Comparison of ENCODE assay signal across 8 cellular contexts in genomic region chr2:38095996-38096861, GRCh38. TPM values are rescaled to one million over a fixed set of nuclear protein-coding genes. Genes with fewer than 3 reads are reported as not detected.
DNase-seq lines count a peak whose midpoint lies in the region; ATAC-seq and TF ChIP-seq lines count a peak whose summit lies in the region.

No MANE protein-coding gene starts in this region.

- DNase-seq in Calu3 = peak; percentile 79
- DNase-seq in T-helper 17 cell = no peak
- DNase-seq in SHP77 (lab: John Stamatoyannopoulos, UW) = no peak
- no peak for DNase-seq in Karpas-422
- no peak for DNase-seq in hypothalamus (lab: John Stamatoyannopoulos, UW)
- no peak for DNase-seq in pons (ENCODE audit: low spot score)

- peak overlapping the region; percentile 88 for H3K27ac Mint-ChIP-seq in Calu3 (ENCODE audit: unreplicated experiment)
- no peak overlapping the region for H3K27ac Mint-ChIP-seq in T-helper 17 cell

- intact Hi-C loops in Calu3 (cut with micrococcal nuclease; ENCODE audit: unreplicated experiment) = loop anchor here (2.0 kb wide), 1 partner anchor 19 kb away; the partner anchor contains the start of gene CYP1B1

- CTCF ChIA-PET in Calu3 (lab: Charles Lee) = interaction anchor here (0.6 to 2.4 kb wide), 8 partner anchors 13 to 344 kb away, joined by 3 to 33 read pairs (median 4); partner anchors contain the start of genes CYP1B1 and RMDN2
- CTCF ChIA-PET in HEK293 (lab: Yijun Ruan, JAX) = interaction anchor here (0.6 to 2.2 kb wide), 4 partner anchors 18 to 50 kb away, joined by 3 to 12 read pairs (median 5); no protein-coding TSS in a partner anchor

- H3K4me1 Mint-ChIP-seq in Calu3 (ENCODE audit: low read depth, unreplicated experiment) = peaks cover 66% of the 10 kb centered on the region
- peaks cover 20% of the 10 kb centered on the region for H3K4me1 Mint-ChIP-seq in T-helper 17 cell

- no peak overlapping the region for H3K4me2 ChIP-seq in Karpas-422 (ENCODE audit: low read depth, low read length, poor library complexity, severe bottlenecking)

- no peak overlapping the region for H2AFZ ChIP-seq in Karpas-422 (ENCODE audit: low read length)

- H3K36me3 Mint-ChIP-seq in Calu3 (ENCODE audit: insufficient read depth, unreplicated experiment) (peaks cover 6% of the 10 kb centered on the region), T-helper 17 cell (ENCODE audit: low read depth) (peaks cover 12% of the 10 kb centered on the region)

- no peaks in the 10 kb centered on the region for H3K79me2 ChIP-seq in Karpas-422 (ENCODE audit: low read length)

- no peaks in the 10 kb centered on the region for H3K9me3 Mint-ChIP-seq in Calu3 (ENCODE audit: low read depth, unreplicated experiment)

- peak overlapping the region; percentile 86 for H3K27ac ChIP-seq in HEK293 (ENCODE audit: extremely low read depth, low read depth, low read length)
- H3K27ac ChIP-seq in Karpas-422 (ENCODE audit: low read length) = no peak overlapping the region

- no peaks in the 10 kb centered on the region for H3K9me3 ChIP-seq in HEK293 (ENCODE audit: control insufficient read depth, insufficient read depth, low read depth, low read length)
- no peaks in the 10 kb centered on the region for H3K9me3 ChIP-seq in T-helper 17 cell (ENCODE audit: control insufficient read depth, low read length, poor library complexity, severe bottlenecking)
- H3K9me3 ChIP-seq in iPS-15b (ENCODE audit: control insufficient read depth, insufficient read depth, low read length) = no peaks in the 10 kb centered on the region
- H3K9me3 ChIP-seq in Karpas-422 (ENCODE audit: low read length) = no peaks in the 10 kb centered on the region

- H3K27me3 ChIP-seq in iPS-15b (ENCODE audit: control insufficient read depth, insufficient read depth, low read length) (peaks cover 77% of the 10 kb centered on the region), Karpas-422 (ENCODE audit: low read length) (no peaks in the 10 kb centered on the region)

- POLR2A ChIA-PET in HEK293 (lab: Yijun Ruan, JAX) = interaction anchor here (0.7 to 2.0 kb wide), 5 partner anchors 18 to 655 kb away, joined by 3 to 18 read pairs (median 6); partner anchors contain the start of genes CYP1B1 and SRSF7

- H3K4me3 Mint-ChIP-seq in Calu3 (ENCODE audit: low read depth, unreplicated experiment) (peak overlapping the region; percentile 49), T-helper 17 cell (peak overlapping the region; percentile 33)

- H3K4me3 ChIP-seq in HEK293 (ENCODE audit: low read depth, low read length) (no peak overlapping the region), iPS-15b (ENCODE audit: low read depth, low read length) (peak overlapping the region; percentile 20), Karpas-422 (ENCODE audit: low read length) (no peak overlapping the region)

- TF ChIP-seq CTCF in Calu3 (IDR thresholded peaks at IDR 0.05; ENCODE audit: unreplicated experiment) (no peak), HEK293 (tag by site-specific recombination; IDR thresholded peaks at IDR 0.05) (no peak)

- H3K9me2 ChIP-seq in Karpas-422 (replicated peaks; ENCODE audit: insufficient read depth, low read length) = no peaks in the 10 kb centered on the region

- H3K9ac ChIP-seq in iPS-15b (ENCODE audit: low read depth, low read length) (no peak overlapping the region), Karpas-422 (ENCODE audit: low read length) (no peak overlapping the region)

- H3K27me3 Mint-ChIP-seq in Calu3 (ENCODE audit: unreplicated experiment) = no peaks in the 10 kb centered on the region
- H3K27me3 Mint-ChIP-seq in T-helper 17 cell = peaks cover 91% of the 10 kb centered on the region

- no peak for ATAC-seq in T-helper 17 cell

- H3K4me1 ChIP-seq in HEK293 (ENCODE audit: control insufficient read depth, insufficient read depth, low read length) (peaks cover 47% of the 10 kb centered on the region), iPS-15b (ENCODE audit: control insufficient read depth, insufficient read depth, low read length) (peaks cover 60% of the 10 kb centered on the region), Karpas-422 (ENCODE audit: low read length) (no peaks in the 10 kb centered on the region)

- no peaks in the 10 kb centered on the region for H3K36me3 ChIP-seq in HEK293 (ENCODE audit: control insufficient read depth in 2 of 2, insufficient read depth in 1 of 2, low read length in 2 of 2)
- no peaks in the 10 kb centered on the region for H3K36me3 ChIP-seq in iPS-15b (ENCODE audit: control insufficient read depth, insufficient read depth, low read length)
- no peaks in the 10 kb centered on the region for H3K36me3 ChIP-seq in Karpas-422 (ENCODE audit: insufficient read depth, low read length)

- BruUV-seq in Calu3 (replicated peaks; lab: Mats Ljungman, UMichigan) = no TSS peak

- no peaks in the 10 kb centered on the region for H4K20me1 ChIP-seq in Karpas-422 (ENCODE audit: insufficient read depth, low read depth, low read length)

TF ChIP-seq in HEK293, 187 proteins besides CTCF, POLR2A, EP300 and RAD21 (continues in another document):
- TF ChIP-seq ZNF558 (tag by site-specific recombination; IDR thresholded peaks at IDR 0.05) = no peak
- no peak for TF ChIP-seq ZNF571 (tag by site-specific recombination; IDR thresholded peaks at IDR 0.05)
- peak; percentile 21; the same call in 1 of the 2 replicates for TF ChIP-seq ZBTB17 (tag by site-specific recombination; IDR thresholded peaks at IDR 0.05)
- no peak for TF ChIP-seq ZNF223 (tag by site-specific recombination; IDR thresholded peaks at IDR 0.05)
- no peak for TF ChIP-seq ZNF560 (tag by site-specific recombination; IDR thresholded peaks at IDR 0.05; ENCODE audit: borderline replicate concordance)
- no peak for TF ChIP-seq ZNF692 (tag by site-specific recombination; IDR thresholded peaks at IDR 0.05)
- no peak for TF ChIP-seq ZNF544 (tag by site-specific recombination; IDR thresholded peaks at IDR 0.05)
- TF ChIP-seq SCRT2 (tag by site-specific recombination; IDR thresholded peaks at IDR 0.05) = peak; percentile 70
- TF ChIP-seq ZNF248 (tag by site-specific recombination; IDR thresholded peaks at IDR 0.05) = no peak
- no peak for TF ChIP-seq PRDM1 (tag by site-specific recombination; IDR thresholded peaks at IDR 0.05)
- TF ChIP-seq ZNF311 (tag by site-specific recombination; IDR thresholded peaks at IDR 0.05; ENCODE audit: borderline replicate concordance) = no peak
- TF ChIP-seq ZSCAN30 (tag by site-specific recombination; IDR thresholded peaks at IDR 0.05) = peak; percentile 83
- TF ChIP-seq SETDB1 (IDR thresholded peaks at IDR 0.05; ENCODE audit: insufficient read length, low read length) = no peak
- TF ChIP-seq ZNF426 (tag by site-specific recombination; IDR thresholded peaks at IDR 0.05) = no peak
- no peak for TF ChIP-seq KLF16 (tag by site-specific recombination; IDR thresholded peaks at IDR 0.05)
- no peak for TF ChIP-seq ZNF830 (tag by site-specific recombination; IDR thresholded peaks at IDR 0.05; ENCODE audit: low read depth)
- TF ChIP-seq ZNF146 (tag by site-specific recombination; IDR thresholded peaks at IDR 0.05) = no peak
- TF ChIP-seq ZBTB44 (tag by site-specific recombination; IDR thresholded peaks at IDR 0.05) = peak; percentile 99
- TF ChIP-seq ZNF501 (tag by site-specific recombination; IDR thresholded peaks at IDR 0.05) = no peak; the same call in 1 of the 2 replicates
- TF ChIP-seq ZXDB (tag by site-specific recombination; IDR thresholded peaks at IDR 0.05) = peak; percentile 93
- no peak for TF ChIP-seq ZSCAN18 (tag by site-specific recombination; IDR thresholded peaks at IDR 0.05)

RNA-seq across cellular contexts. Expression of gene CYP1B1, which starts 20.3 kb away (rescaled TPM):
- total RNA-seq in Calu3 (2022) (34.4 and 36.5 TPM in 2 replicates), T-helper 17 cell (1 to 10 TPM in 1 of 2 donors, under 1 TPM in 1; 0.44 to 1.4 TPM)
- total RNA-seq in Karpas-422 (2014; rRNA removed; shearing (Covaris generic); ENCODE audit: low replicate concordance) = not detected in 2 replicates

Comparison
In these comparisons a context has a peak if more than half of its experiments do, and no peak if none do; other contexts are left out.
1. RNA of gene CYP1B1, which starts 20.3 kb away (total RNA-seq): 34.4 to 36.5 TPM in Calu3; 0.44 to 1.4 TPM in T-helper 17 cell and not detected in Karpas-422; every median in the first group is over 10 times any median in the second.